ENCODE assay signal across 12 cellular contexts in the genomic region with DNA sequence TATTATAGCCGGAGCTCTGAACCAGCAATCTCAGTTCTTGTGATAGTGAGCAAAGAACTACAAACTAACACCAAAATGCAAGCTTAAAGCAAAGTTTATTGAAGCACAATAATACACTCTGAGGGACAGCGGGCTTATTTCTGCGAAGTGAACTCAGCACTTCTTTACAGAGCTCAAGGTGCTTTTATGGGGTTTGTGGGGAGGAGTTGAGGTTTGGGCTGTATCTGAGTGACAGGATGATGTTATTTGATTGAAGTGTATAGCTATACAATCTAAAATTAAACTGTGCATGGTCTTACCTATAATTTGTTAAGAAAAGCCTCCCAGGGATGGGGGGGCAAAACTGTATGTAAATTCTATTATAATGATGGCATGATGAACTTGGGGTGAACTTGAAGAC. TPM values are rescaled to one million over a fixed set of nuclear protein-coding genes. Genes with fewer than 3 reads are reported as not detected.
A peak's percentile ranks its signal among the peaks of the same experiment; 100 is the strongest.
DNase-seq lines count a peak whose midpoint lies in the region; ATAC-seq lines count a peak whose summit lies in the region.
"Had no signal": no experiment of that assay in that cellular context is flagged by ENCODE, and none has a peak within 500 bp of the region (broad histone marks: within the 10 kb centered on the region; RNA-seq: fewer than 3 reads in every experiment).

No MANE protein-coding gene starts in this region.

- CTCF ChIA-PET in activated CD4-positive, alpha-beta memory T cell treated with anti-CD3 and anti-CD28 coated beads, Interleukin-2, amount 10 ng/mL, durations not matched to agents 7 days and 5 days (lab: Charles Lee), result interaction anchor here (0.9 to 5.0 kb wide), 6 partner anchors 8 to 29 kb away, joined by 3 to 51 read pairs (median 14); a partner anchor contains a TSS

- peak; percentile 13 to 16 for DNase-seq in stimulated activated CD8-positive, alpha-beta memory T cell treated with anti-CD3 and anti-CD28 coated beads, Interleukin-7, amount 100 ng/mL, for 4 hours (ENCODE audit: low read depth in 2 of 2)
- no peak for DNase-seq in stimulated activated CD8-positive, alpha-beta memory T cell treated with anti-CD3 and anti-CD28 coated beads, Interleukin-4, amount 100 ng/mL, for 48 hours
- DNase-seq in activated CD4-positive, alpha-beta memory T cell treated with anti-CD3 and anti-CD28 coated beads, Interleukin-2, amount 10 ng/mL, durations not matched to agents 7 days and 5 days, result peak; percentile 48
- DNase-seq in effector memory CD8-positive, alpha-beta T cell, result peak in 1 of 3 experiments; percentile 26
- DNase-seq in NCI-H748 treated with DMSO at 0.1 percent for 48 hours (lab: John Stamatoyannopoulos, UW) (no peak), germinal center (ENCODE audit: low spot score) (no peak), H4 (ENCODE audit: low spot score) (no peak)
- DNase-seq: NCI-H226, spleen, tibial artery had no signal

- peaks cover 32% of the 10 kb centered on the region for H3K4me1 Mint-ChIP-seq in activated CD4-positive, alpha-beta memory T cell treated with anti-CD3 and anti-CD28 coated beads, Interleukin-2, amount 10 ng/mL, durations not matched to agents 7 days and 5 days
- H3K4me1 Mint-ChIP-seq in effector memory CD8-positive, alpha-beta T cell (ENCODE audit: low read depth in 2 of 2), result peaks cover 17 to 20% of the 10 kb centered on the region in 2 donors

- peaks cover 3% of the 10 kb centered on the region for H3K36me3 Mint-ChIP-seq in activated CD4-positive, alpha-beta memory T cell treated with anti-CD3 and anti-CD28 coated beads, Interleukin-2, amount 10 ng/mL, durations not matched to agents 7 days and 5 days (ENCODE audit: low read depth)
- peaks cover 3% of the 10 kb centered on the region for H3K36me3 Mint-ChIP-seq in effector memory CD8-positive, alpha-beta T cell (ENCODE audit: insufficient read depth)

- H3K27ac Mint-ChIP-seq in activated CD4-positive, alpha-beta memory T cell treated with anti-CD3 and anti-CD28 coated beads, Interleukin-2, amount 10 ng/mL, durations not matched to agents 7 days and 5 days, result peak overlapping the region; percentile 24
- H3K27ac Mint-ChIP-seq in effector memory CD8-positive, alpha-beta T cell, result no peak overlapping the region

- H3K9me3 Mint-ChIP-seq in activated CD4-positive, alpha-beta memory T cell treated with anti-CD3 and anti-CD28 coated beads, Interleukin-2, amount 10 ng/mL, durations not matched to agents 7 days and 5 days, result peaks cover 5% of the 10 kb centered on the region
- no peaks in the 10 kb centered on the region for H3K9me3 Mint-ChIP-seq in effector memory CD8-positive, alpha-beta T cell

- POLR2A ChIA-PET in activated CD4-positive, alpha-beta memory T cell treated with anti-CD3 and anti-CD28 coated beads, Interleukin-2, amount 10 ng/mL, durations not matched to agents 7 days and 5 days (lab: Charles Lee), result interaction anchor here (0.6 to 3.5 kb wide), 15 partner anchors 11 to 1729 kb away, joined by 3 to 50 read pairs (median 4); a partner anchor contains a TSS

- peak; percentile 91 for ATAC-seq in effector memory CD8-positive, alpha-beta T cell (replicated peaks)
- no peak for ATAC-seq in GM19455 (IDR thresholded peaks at IDR 0.05; ENCODE audit: unreplicated experiment)
- ATAC-seq: gastroesophageal sphincter had no signal

- H3K27me3 Mint-ChIP-seq in activated CD4-positive, alpha-beta memory T cell treated with anti-CD3 and anti-CD28 coated beads, Interleukin-2, amount 10 ng/mL, durations not matched to agents 7 days and 5 days, result peaks cover 8% of the 10 kb centered on the region
- H3K27me3 Mint-ChIP-seq in effector memory CD8-positive, alpha-beta T cell, result no peaks in the 10 kb centered on the region

- H3K4me3 Mint-ChIP-seq in activated CD4-positive, alpha-beta memory T cell treated with anti-CD3 and anti-CD28 coated beads, Interleukin-2, amount 10 ng/mL, durations not matched to agents 7 days and 5 days, result peak overlapping the region; percentile 77
- H3K4me3 Mint-ChIP-seq in effector memory CD8-positive, alpha-beta T cell, result peak overlapping the region; percentile 32 to 87

RNA-seq across cellular contexts. Expression of gene HFE, which starts 1.0 kb away (rescaled TPM):
- 1 to 10 TPM; 3.1 to 3.4 TPM for total RNA-seq in activated CD4-positive, alpha-beta memory T cell treated with anti-CD3 and anti-CD28 coated beads, Interleukin-2, amount 10 ng/mL, durations not matched to agents 7 days and 5 days
- 7.8 and 13.4 TPM in 2 replicates for total RNA-seq in H4 (2014; rRNA removed; shearing (Covaris generic))

Comparison
In these comparisons a context has a peak if more than half of its experiments do, and no peak if none do; other contexts are left out.
1. DNase-seq: peak in stimulated activated CD8-positive, alpha-beta memory T cell treated with anti-CD3 and anti-CD28 coated beads, Interleukin-7, amount 100 ng/mL, for 4 hours (2 of 2) and activated CD4-positive, alpha-beta memory T cell treated with anti-CD3 and anti-CD28 coated beads, Interleukin-2, amount 10 ng/mL, durations not matched to agents 7 days and 5 days (single experiment); none in stimulated activated CD8-positive, alpha-beta memory T cell treated with anti-CD3 and anti-CD28 coated beads, Interleukin-4, amount 100 ng/mL, for 48 hours (single experiment), NCI-H748 treated with DMSO at 0.1 percent for 48 hours (single experiment), germinal center (single experiment) and H4 (single experiment).